Comparison of ENCODE assay signal across 14 cellular contexts in genomic region chr20:9515211-9515580, GRCh38. TPM values are rescaled to one million over a fixed set of nuclear protein-coding genes. Genes with fewer than 3 reads are reported as not detected.
DNase-seq lines count a peak whose midpoint lies in the region; ATAC-seq and TF ChIP-seq lines count a peak whose summit lies in the region.
"Had no signal": no experiment of that assay in that cellular context is flagged by ENCODE, and none has a peak within 500 bp of the region (broad histone marks: within the 10 kb centered on the region; RNA-seq: fewer than 3 reads in every experiment).

No MANE protein-coding gene starts in this region.

- H4K20me1 ChIP-seq in BLaER1 treated with 17β-estradiol and CSF1 and Interleukin-3, amounts not matched to agents 10 nM and 100 nM, result peaks cover 0 to 9% (median 0%) of the 10 kb centered on the region in 11 experiments; a peak in 5 of 22 replicates

- H3K9me3 ChIP-seq in BLaER1 treated with 17β-estradiol and CSF1 and Interleukin-3, amounts not matched to agents 10 nM and 100 nM (replicated peaks in 1 of 11), result peaks cover 17 to 41% (median 32%) of the 10 kb centered on the region in 11 experiments
- H3K9me3 ChIP-seq in HUES6 (ENCODE audit: control insufficient read depth, insufficient read depth, low read depth, low read length) (no peaks in the 10 kb centered on the region), ectodermal cell (ENCODE audit: control insufficient read depth, low read length) (no peaks in the 10 kb centered on the region)

- H3K36me3 ChIP-seq in BLaER1 treated with 17β-estradiol and CSF1 and Interleukin-3, amounts not matched to agents 10 nM and 100 nM, result no peaks in the 10 kb centered on the region
- H3K36me3 ChIP-seq in HUES6 (ENCODE audit: control insufficient read depth, insufficient read depth, low read length), result no peaks in the 10 kb centered on the region
- no peaks in the 10 kb centered on the region for H3K36me3 ChIP-seq in ectodermal cell (ENCODE audit: control insufficient read depth, insufficient read depth, low read length)

- TF ChIP-seq CTCF in neural crest cell (conservative IDR thresholded peaks at IDR 0.05), result no peak

- H3K4me1 ChIP-seq in BLaER1 treated with 17β-estradiol and CSF1 and Interleukin-3, amounts not matched to agents 10 nM and 100 nM, result peaks cover 8 to 26% (median 15%) of the 10 kb centered on the region in 10 experiments; a peak in 15 of 20 replicates
- H3K4me1 ChIP-seq in HUES6 (ENCODE audit: control insufficient read depth, insufficient read depth, low read length), result peaks cover 52% of the 10 kb centered on the region
- peaks cover 29% of the 10 kb centered on the region for H3K4me1 ChIP-seq in ectodermal cell (ENCODE audit: control insufficient read depth, insufficient read depth, low read length)

- no peak for ATAC-seq in HG03196 (IDR thresholded peaks at IDR 0.05; ENCODE audit: unreplicated experiment)

- no peaks in the 10 kb centered on the region for H3K36me3 Mint-ChIP-seq in neural crest cell (ENCODE audit: low read depth)
- H3K36me3 Mint-ChIP-seq: CD8-positive, alpha-beta memory T cell had no signal

- no peaks in the 10 kb centered on the region for H3K9me3 Mint-ChIP-seq in neural crest cell
- H3K9me3 Mint-ChIP-seq: activated CD4-positive, alpha-beta T cell treated with anti-CD3 and anti-CD28 coated beads, Interleukin-2, amount 10 ng/mL, durations not matched to agents 24 days and 14 days had no signal

- WGBS in ectodermal cell, 2 experiments, result 8 to 10% methylated on average over 13 of the region's 13 CpGs

- peaks cover 45% of the 10 kb centered on the region for H3K4me1 Mint-ChIP-seq in neural crest cell
- H3K4me1 Mint-ChIP-seq: activated CD4-positive, alpha-beta T cell treated with anti-CD3 and anti-CD28 coated beads, Interleukin-2, amount 10 ng/mL, durations not matched to agents 24 days and 14 days; CD8-positive, alpha-beta memory T cell had no signal

- peak overlapping the region in 6 of 11 experiments; percentile 9 to 72 (median 39); a peak in 8 of 22 replicates for H3K4me2 ChIP-seq in BLaER1 treated with 17β-estradiol and CSF1 and Interleukin-3, amounts not matched to agents 10 nM and 100 nM

- no peak for DNase-seq in neural crest cell (ENCODE audit: low read depth, low spot score)
- no peak for DNase-seq in activated effector memory CD4-positive, alpha-beta T cell treated with Interleukin-2 at 50 U/mL for 16 hours
- DNase-seq in COR-L47 (lab: John Stamatoyannopoulos, UW), result no peak
- DNase-seq in HT-29 (ENCODE audit: low spot score), result no peak
- DNase-seq: activated CD4-positive, alpha-beta T cell treated with anti-CD3 and anti-CD28 coated beads, Interleukin-2, amount 10 ng/mL, durations not matched to agents 24 days and 14 days; CD8-positive, alpha-beta memory T cell; NCI-H1930; stimulated activated CD4-positive, alpha-beta T cell treated with anti-CD3 and anti-CD28 coated beads, Interleukin-2, amount 100 ng/mL, for 48 hours; stimulated activated naive CD4-positive, alpha-beta T cell treated with Interleukin-2 at 50 U/mL for 16 hours had no signal

- H3K4me3 Mint-ChIP-seq in neural crest cell, result peak overlapping the region; percentile 84
- H3K4me3 Mint-ChIP-seq: activated CD4-positive, alpha-beta T cell treated with anti-CD3 and anti-CD28 coated beads, Interleukin-2, amount 10 ng/mL, durations not matched to agents 24 days and 14 days had no signal

- peak overlapping the region in 3 of 10 experiments; percentile 10 to 19 (median 13); a peak in 3 of 20 replicates for H3K4me3 ChIP-seq in BLaER1 treated with 17β-estradiol and CSF1 and Interleukin-3, amounts not matched to agents 10 nM and 100 nM
- H3K4me3 ChIP-seq in HUES6 (ENCODE audit: low read depth, low read length), result peak overlapping the region; percentile 72
- peak overlapping the region; percentile 46 for H3K4me3 ChIP-seq in ectodermal cell (ENCODE audit: insufficient read depth, low read depth, low read length)

- no peak overlapping the region for H3K9ac ChIP-seq in BLaER1 treated with 17β-estradiol and CSF1 and Interleukin-3, amounts not matched to agents 10 nM and 100 nM
- no peak overlapping the region for H3K9ac ChIP-seq in HUES6 (ENCODE audit: low read length)

- H3K27ac Mint-ChIP-seq in neural crest cell (ENCODE audit: unreplicated experiment), result no peak overlapping the region
- H3K27ac Mint-ChIP-seq: activated CD4-positive, alpha-beta T cell treated with anti-CD3 and anti-CD28 coated beads, Interleukin-2, amount 10 ng/mL, durations not matched to agents 24 days and 14 days; CD8-positive, alpha-beta memory T cell had no signal

- no peak overlapping the region for H3K27ac ChIP-seq in BLaER1 treated with 17β-estradiol and CSF1 and Interleukin-3, amounts not matched to agents 10 nM and 100 nM
- H3K27ac ChIP-seq in HUES6 (ENCODE audit: low read depth, low read length), result no peak overlapping the region
- H3K27ac ChIP-seq in ectodermal cell (ENCODE audit: insufficient read depth, low read depth, low read length, poor library complexity, severe bottlenecking), result no peak overlapping the region

- H3K27me3 ChIP-seq in BLaER1 treated with 17β-estradiol and CSF1 and Interleukin-3, amounts not matched to agents 10 nM and 100 nM, result peaks cover 83 to 99% (median 91%) of the 10 kb centered on the region in 11 experiments
- peaks cover 100% of the 10 kb centered on the region for H3K27me3 ChIP-seq in HUES6 (ENCODE audit: control insufficient read depth, insufficient read depth, low read length)
- peaks cover 80% of the 10 kb centered on the region for H3K27me3 ChIP-seq in ectodermal cell (ENCODE audit: control insufficient read depth, insufficient read depth, low read length, poor library complexity, severe bottlenecking)

- H3K27me3 Mint-ChIP-seq in neural crest cell (ENCODE audit: low read depth), result peaks cover 90% of the 10 kb centered on the region

RNA-seq across cellular contexts. Expression of gene LAMP5, which starts 0.8 kb away (rescaled TPM):
- 7.7 TPM for polyA plus RNA-seq in ectodermal cell (2013, experiment 1 of 4)
- polyA plus RNA-seq in ectodermal cell (2013, experiment 2 of 4), result 8.2 TPM
- polyA plus RNA-seq in ectodermal cell (2013, experiment 3 of 4), result 8.0 TPM
- polyA plus RNA-seq in ectodermal cell (2013, experiment 4 of 4), result 8.3 TPM
- total RNA-seq in neural crest cell, result 0.98 and 1.0 TPM in 2 replicates
- total RNA-seq in HT-29 (2014; rRNA removed; shearing (Covaris generic)), result not detected in 2 replicates
- total RNA-seq: activated CD4-positive, alpha-beta T cell treated with anti-CD3 and anti-CD28 coated beads, Interleukin-2, amount 10 ng/mL, durations not matched to agents 24 days and 14 days; CD8-positive, alpha-beta memory T cell had no signal
- polyA plus RNA-seq: CD8-positive, alpha-beta memory T cell; liver had no signal
